ENCODE assay signal across 1 cellular context in genomic region chr16:69823831-69824563, GRCh38.
A peak's percentile ranks its signal among the peaks of the same experiment; 100 is the strongest.
TF ChIP-seq lines count a peak whose summit lies in the region.

No MANE protein-coding gene starts in this region.

TF ChIP-seq in HepG2, 621 proteins besides CTCF, POLR2A, EP300 and RAD21 (continued from another document and continues in another):
- TF ChIP-seq ZNF235 (CRISPR knock-in tag; IDR thresholded peaks at IDR 0.05; ENCODE audit: borderline replicate concordance) (peak; percentile 27; the same call in 1 of the 2 replicates), SMYD3 (CRISPR knock-in tag; IDR thresholded peaks at IDR 0.05) (no peak), TAF15 (IDR thresholded peaks at IDR 0.05; ENCODE audit: low read depth, low read length, poor library complexity, severe bottlenecking) (no peak), MATR3 (CRISPR knock-in tag; IDR thresholded peaks at IDR 0.05) (no peak), CCDC6 (CRISPR knock-in tag; IDR thresholded peaks at IDR 0.05) (no peak), ZNF101 (CRISPR knock-in tag; IDR thresholded peaks at IDR 0.05; ENCODE audit: borderline replicate concordance, low read depth) (no peak), ZNF616 (CRISPR knock-in tag; IDR thresholded peaks at IDR 0.05; ENCODE audit: low read depth) (no peak), SMAD1 (CRISPR knock-in tag; IDR thresholded peaks at IDR 0.05; ENCODE audit: borderline replicate concordance, low read depth) (no peak), GATAD2A (CRISPR knock-in tag; IDR thresholded peaks at IDR 0.05) (peak; percentile 80), MTA1 (CRISPR knock-in tag; IDR thresholded peaks at IDR 0.05; ENCODE audit: borderline replicate concordance) (peak; percentile 73; the same call in 1 of the 2 replicates), FOXO4 (CRISPR knock-in tag; conservative IDR thresholded peaks at IDR 0.05) (no peak), ZNF180 (CRISPR knock-in tag; IDR thresholded peaks at IDR 0.05; ENCODE audit: borderline replicate concordance, low read depth) (no peak), ZNF7 (CRISPR knock-in tag; IDR thresholded peaks at IDR 0.05) (no peak), ATF1 (CRISPR knock-in tag; IDR thresholded peaks at IDR 0.05) (no peak), EED (CRISPR knock-in tag; IDR thresholded peaks at IDR 0.05) (no peak), ZHX2 (IDR thresholded peaks at IDR 0.05; ENCODE audit: low read depth) (no peak), ZHX2 (CRISPR knock-in tag; IDR thresholded peaks at IDR 0.05; ENCODE audit: borderline replicate concordance) (no peak), SMC3 (IDR thresholded peaks at IDR 0.05; ENCODE audit: low read length) (no peak), ZBTB14 (CRISPR knock-in tag; IDR thresholded peaks at IDR 0.05) (no peak), ZNF782 (CRISPR knock-in tag; IDR thresholded peaks at IDR 0.05; ENCODE audit: borderline replicate concordance) (no peak), HNRNPH1 (optimal IDR thresholded peaks at IDR 0.05; ENCODE audit: low read depth, low read length) (no peak), ZNF703 (CRISPR knock-in tag; IDR thresholded peaks at IDR 0.05; ENCODE audit: borderline replicate concordance) (no peak), SRSF4 (IDR thresholded peaks at IDR 0.05; ENCODE audit: low read depth, low read length, poor library complexity, severe bottlenecking) (no peak), ZFP1 (CRISPR knock-in tag; IDR thresholded peaks at IDR 0.05) (no peak), ZNF781 (CRISPR knock-in tag; IDR thresholded peaks at IDR 0.05; ENCODE audit: borderline replicate concordance, not compliant biosample characterization) (no peak), IRX3 (CRISPR knock-in tag; IDR thresholded peaks at IDR 0.05; ENCODE audit: borderline replicate concordance, low read depth) (no peak), ZMAT3 (CRISPR knock-in tag; conservative IDR thresholded peaks at IDR 0.05) (no peak), MAFG (CRISPR knock-in tag; IDR thresholded peaks at IDR 0.05) (no peak)
- TF ChIP-seq, protein P1, sequence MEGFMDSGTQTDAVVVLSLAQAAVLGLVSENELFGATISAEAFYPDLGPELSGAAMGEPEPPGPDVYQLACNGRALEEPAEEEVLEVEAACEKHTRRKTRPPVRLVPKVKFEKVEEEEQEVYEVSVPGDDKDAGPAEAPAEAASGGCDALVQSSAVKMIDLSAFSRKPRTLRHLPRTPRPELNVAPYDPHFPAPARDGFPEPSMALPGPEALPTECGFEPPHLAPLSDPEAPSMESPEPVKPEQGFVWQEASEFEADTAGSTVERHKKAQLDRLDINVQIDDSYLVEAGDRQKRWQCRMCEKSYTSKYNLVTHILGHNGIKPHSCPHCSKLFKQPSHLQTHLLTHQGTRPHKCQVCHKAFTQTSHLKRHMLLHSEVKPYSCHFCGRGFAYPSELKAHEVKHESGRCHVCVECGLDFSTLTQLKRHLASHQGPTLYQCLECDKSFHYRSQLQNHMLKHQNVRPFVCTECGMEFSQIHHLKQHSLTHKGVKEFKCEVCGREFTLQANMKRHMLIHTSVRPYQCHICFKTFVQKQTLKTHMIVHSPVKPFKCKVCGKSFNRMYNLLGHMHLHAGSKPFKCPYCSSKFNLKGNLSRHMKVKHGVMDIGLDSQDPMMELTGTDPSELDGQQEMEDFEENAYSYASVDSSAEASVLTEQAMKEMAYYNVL (CRISPR knock-in tag; IDR thresholded peaks at IDR 0.05; ENCODE audit: borderline replicate concordance), result no peak
- TF ChIP-seq, protein P2, sequence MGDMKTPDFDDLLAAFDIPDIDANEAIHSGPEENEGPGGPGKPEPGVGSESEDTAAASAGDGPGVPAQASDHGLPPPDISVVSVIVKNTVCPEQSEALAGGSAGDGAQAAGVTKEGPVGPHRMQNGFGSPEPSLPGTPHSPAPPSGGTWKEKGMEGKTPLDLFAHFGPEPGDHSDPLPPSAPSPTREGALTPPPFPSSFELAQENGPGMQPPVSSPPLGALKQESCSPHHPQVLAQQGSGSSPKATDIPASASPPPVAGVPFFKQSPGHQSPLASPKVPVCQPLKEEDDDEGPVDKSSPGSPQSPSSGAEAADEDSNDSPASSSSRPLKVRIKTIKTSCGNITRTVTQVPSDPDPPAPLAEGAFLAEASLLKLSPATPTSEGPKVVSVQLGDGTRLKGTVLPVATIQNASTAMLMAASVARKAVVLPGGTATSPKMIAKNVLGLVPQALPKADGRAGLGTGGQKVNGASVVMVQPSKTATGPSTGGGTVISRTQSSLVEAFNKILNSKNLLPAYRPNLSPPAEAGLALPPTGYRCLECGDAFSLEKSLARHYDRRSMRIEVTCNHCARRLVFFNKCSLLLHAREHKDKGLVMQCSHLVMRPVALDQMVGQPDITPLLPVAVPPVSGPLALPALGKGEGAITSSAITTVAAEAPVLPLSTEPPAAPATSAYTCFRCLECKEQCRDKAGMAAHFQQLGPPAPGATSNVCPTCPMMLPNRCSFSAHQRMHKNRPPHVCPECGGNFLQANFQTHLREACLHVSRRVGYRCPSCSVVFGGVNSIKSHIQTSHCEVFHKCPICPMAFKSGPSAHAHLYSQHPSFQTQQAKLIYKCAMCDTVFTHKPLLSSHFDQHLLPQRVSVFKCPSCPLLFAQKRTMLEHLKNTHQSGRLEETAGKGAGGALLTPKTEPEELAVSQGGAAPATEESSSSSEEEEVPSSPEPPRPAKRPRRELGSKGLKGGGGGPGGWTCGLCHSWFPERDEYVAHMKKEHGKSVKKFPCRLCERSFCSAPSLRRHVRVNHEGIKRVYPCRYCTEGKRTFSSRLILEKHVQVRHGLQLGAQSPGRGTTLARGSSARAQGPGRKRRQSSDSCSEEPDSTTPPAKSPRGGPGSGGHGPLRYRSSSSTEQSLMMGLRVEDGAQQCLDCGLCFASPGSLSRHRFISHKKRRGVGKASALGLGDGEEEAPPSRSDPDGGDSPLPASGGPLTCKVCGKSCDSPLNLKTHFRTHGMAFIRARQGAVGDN (CRISPR knock-in tag; IDR thresholded peaks at IDR 0.05), result peak; percentile 94
- TF ChIP-seq, protein P3, sequence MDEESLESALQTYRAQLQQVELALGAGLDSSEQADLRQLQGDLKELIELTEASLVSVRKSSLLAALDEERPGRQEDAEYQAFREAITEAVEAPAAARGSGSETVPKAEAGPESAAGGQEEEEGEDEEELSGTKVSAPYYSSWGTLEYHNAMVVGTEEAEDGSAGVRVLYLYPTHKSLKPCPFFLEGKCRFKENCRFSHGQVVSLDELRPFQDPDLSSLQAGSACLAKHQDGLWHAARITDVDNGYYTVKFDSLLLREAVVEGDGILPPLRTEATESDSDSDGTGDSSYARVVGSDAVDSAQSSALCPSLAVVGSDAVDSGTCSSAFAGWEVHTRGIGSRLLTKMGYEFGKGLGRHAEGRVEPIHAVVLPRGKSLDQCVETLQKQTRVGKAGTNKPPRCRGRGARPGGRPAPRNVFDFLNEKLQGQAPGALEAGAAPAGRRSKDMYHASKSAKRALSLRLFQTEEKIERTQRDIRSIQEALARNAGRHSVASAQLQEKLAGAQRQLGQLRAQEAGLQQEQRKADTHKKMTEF (CRISPR knock-in tag; IDR thresholded peaks at IDR 0.05), result 0 out of 2 replicates have a peak, but pooled peaks have one; percentile 50
- TF ChIP-seq, protein P4, sequence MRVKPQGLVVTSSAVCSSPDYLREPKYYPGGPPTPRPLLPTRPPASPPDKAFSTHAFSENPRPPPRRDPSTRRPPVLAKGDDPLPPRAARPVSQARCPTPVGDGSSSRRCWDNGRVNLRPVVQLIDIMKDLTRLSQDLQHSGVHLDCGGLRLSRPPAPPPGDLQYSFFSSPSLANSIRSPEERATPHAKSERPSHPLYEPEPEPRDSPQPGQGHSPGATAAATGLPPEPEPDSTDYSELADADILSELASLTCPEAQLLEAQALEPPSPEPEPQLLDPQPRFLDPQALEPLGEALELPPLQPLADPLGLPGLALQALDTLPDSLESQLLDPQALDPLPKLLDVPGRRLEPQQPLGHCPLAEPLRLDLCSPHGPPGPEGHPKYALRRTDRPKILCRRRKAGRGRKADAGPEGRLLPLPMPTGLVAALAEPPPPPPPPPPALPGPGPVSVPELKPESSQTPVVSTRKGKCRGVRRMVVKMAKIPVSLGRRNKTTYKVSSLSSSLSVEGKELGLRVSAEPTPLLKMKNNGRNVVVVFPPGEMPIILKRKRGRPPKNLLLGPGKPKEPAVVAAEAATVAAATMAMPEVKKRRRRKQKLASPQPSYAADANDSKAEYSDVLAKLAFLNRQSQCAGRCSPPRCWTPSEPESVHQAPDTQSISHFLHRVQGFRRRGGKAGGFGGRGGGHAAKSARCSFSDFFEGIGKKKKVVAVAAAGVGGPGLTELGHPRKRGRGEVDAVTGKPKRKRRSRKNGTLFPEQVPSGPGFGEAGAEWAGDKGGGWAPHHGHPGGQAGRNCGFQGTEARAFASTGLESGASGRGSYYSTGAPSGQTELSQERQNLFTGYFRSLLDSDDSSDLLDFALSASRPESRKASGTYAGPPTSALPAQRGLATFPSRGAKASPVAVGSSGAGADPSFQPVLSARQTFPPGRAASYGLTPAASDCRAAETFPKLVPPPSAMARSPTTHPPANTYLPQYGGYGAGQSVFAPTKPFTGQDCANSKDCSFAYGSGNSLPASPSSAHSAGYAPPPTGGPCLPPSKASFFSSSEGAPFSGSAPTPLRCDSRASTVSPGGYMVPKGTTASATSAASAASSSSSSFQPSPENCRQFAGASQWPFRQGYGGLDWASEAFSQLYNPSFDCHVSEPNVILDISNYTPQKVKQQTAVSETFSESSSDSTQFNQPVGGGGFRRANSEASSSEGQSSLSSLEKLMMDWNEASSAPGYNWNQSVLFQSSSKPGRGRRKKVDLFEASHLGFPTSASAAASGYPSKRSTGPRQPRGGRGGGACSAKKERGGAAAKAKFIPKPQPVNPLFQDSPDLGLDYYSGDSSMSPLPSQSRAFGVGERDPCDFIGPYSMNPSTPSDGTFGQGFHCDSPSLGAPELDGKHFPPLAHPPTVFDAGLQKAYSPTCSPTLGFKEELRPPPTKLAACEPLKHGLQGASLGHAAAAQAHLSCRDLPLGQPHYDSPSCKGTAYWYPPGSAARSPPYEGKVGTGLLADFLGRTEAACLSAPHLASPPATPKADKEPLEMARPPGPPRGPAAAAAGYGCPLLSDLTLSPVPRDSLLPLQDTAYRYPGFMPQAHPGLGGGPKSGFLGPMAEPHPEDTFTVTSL (CRISPR knock-in tag; IDR thresholded peaks at IDR 0.05; ENCODE audit: borderline replicate concordance), result peak; percentile 57; the same call in 1 of the 2 replicates
- TF ChIP-seq, protein P5, sequence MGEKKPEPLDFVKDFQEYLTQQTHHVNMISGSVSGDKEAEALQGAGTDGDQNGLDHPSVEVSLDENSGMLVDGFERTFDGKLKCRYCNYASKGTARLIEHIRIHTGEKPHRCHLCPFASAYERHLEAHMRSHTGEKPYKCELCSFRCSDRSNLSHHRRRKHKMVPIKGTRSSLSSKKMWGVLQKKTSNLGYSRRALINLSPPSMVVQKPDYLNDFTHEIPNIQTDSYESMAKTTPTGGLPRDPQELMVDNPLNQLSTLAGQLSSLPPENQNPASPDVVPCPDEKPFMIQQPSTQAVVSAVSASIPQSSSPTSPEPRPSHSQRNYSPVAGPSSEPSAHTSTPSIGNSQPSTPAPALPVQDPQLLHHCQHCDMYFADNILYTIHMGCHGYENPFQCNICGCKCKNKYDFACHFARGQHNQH (CRISPR knock-in tag; IDR thresholded peaks at IDR 0.05), result peak; percentile 66; the same call in 1 of the 2 replicates
- TF ChIP-seq, protein P6, sequence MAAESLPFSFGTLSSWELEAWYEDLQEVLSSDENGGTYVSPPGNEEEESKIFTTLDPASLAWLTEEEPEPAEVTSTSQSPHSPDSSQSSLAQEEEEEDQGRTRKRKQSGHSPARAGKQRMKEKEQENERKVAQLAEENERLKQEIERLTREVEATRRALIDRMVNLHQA (CRISPR knock-in tag; IDR thresholded peaks at IDR 0.05), result no peak
